Comparison of ENCODE assay signal across 14 cellular contexts in the genomic region with DNA sequence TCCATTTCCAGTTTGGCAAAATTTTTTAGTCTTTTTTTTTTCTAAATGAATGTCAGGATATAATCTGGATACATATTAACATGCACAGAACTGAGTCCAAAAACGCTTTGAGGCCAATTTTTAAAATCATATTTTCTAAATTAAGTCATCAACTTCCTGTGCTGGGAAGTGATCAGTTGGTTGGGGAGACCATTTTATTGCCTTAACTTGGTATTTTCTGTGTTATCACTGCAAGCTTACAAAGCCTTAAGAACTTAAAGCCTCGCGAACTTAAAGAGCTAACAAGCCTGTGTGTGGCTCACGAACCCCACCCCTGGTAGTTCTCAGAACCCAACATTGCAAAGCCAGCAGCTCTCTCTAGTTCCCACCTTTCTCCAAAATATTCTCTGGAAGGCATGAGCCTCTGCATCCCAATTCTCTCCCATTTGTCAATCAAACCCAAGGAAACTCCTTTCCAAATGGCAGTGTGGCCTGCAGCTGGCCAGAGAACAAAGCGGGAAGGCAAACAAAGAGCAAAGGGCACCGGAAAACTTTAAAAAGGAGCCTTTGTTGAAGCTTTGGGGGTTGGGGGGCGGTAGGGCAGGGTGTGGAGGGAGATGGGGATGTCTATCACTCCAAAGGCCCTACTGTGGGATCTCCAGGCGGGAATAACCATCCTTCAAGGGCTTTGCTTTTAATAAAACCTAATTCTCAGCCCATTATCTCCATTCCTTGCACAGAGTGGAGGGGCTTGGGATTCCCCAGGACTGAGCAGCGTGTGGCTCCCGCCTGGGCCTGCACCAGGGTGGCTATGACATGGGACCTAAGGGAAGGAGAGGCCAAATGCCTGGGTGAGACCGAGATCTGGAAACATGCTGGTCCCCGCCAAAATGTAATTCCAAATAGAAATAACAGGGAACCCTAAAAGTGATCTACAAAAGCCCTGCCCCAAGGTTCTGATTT.
DNase-seq lines count a peak whose midpoint lies in the region; ATAC-seq and TF ChIP-seq lines count a peak whose summit lies in the region.
"Had no signal": no experiment of that assay in that cellular context is flagged by ENCODE, and none has a peak within 500 bp of the region (broad histone marks: within the 10 kb centered on the region; RNA-seq: fewer than 3 reads in every experiment).

No MANE protein-coding gene starts in this region.

- H3K36me3 Mint-ChIP-seq in endodermal cell (ENCODE audit: low read depth) = peaks cover 34% of the 10 kb centered on the region

- H4K20me1 ChIP-seq in smooth muscle cell (ENCODE audit: low read depth) = no peaks in the 10 kb centered on the region

- H3K4me1 ChIP-seq in endodermal cell (ENCODE audit: control insufficient read depth, insufficient read depth, low read length) (peaks cover 62% of the 10 kb centered on the region), lower lobe of right lung (no peaks in the 10 kb centered on the region), smooth muscle cell (ENCODE audit: low read depth) (peaks cover 42% of the 10 kb centered on the region)

- no peak overlapping the region for H2AFZ ChIP-seq in smooth muscle cell (ENCODE audit: low read depth)

- H3F3A ChIP-seq in smooth muscle cell (ENCODE audit: low read depth) = peaks cover 14% of the 10 kb centered on the region

- TF ChIP-seq CTCF in endodermal cell (conservative IDR thresholded peaks at IDR 0.05) = no peak
- TF ChIP-seq CTCF in lower lobe of right lung (IDR thresholded peaks at IDR 0.05) = no peak
- no peak for TF ChIP-seq CTCF in smooth muscle cell (IDR thresholded peaks at IDR 0.05; ENCODE audit: borderline replicate concordance, insufficient read depth, poor library complexity, severe bottlenecking)

- no peaks in the 10 kb centered on the region for H3K27me3 ChIP-seq in endodermal cell (ENCODE audit: control insufficient read depth, insufficient read depth, low read length, poor library complexity, severe bottlenecking)
- peaks cover 9% of the 10 kb centered on the region for H3K27me3 ChIP-seq in lower lobe of right lung (ENCODE audit: low read depth)
- no peaks in the 10 kb centered on the region for H3K27me3 ChIP-seq in smooth muscle cell (ENCODE audit: low read depth)

- intact Hi-C loops in lower lobe of right lung (cut with DNase I) = no loop called here

- H3K36me3 ChIP-seq in endodermal cell (ENCODE audit: control insufficient read depth, insufficient read depth, low read length) (peaks cover 65% of the 10 kb centered on the region), lower lobe of right lung (no peaks in the 10 kb centered on the region), smooth muscle cell (ENCODE audit: low read depth) (no peaks in the 10 kb centered on the region)

- no peaks in the 10 kb centered on the region for H3K9me3 Mint-ChIP-seq in endodermal cell
- H3K9me3 Mint-ChIP-seq: T-helper 1 cell treated with Interleukin-12 subunit alpha and Interleukin-12 subunit beta and Interleukin-4 antibody, amounts not matched to agents 30 μg/mL and 1 μg/mL, for 36 hours had no signal

- peaks cover 15% of the 10 kb centered on the region for H3K79me2 ChIP-seq in smooth muscle cell (ENCODE audit: low read depth)

- H3K9ac ChIP-seq in endodermal cell (ENCODE audit: extremely low read depth, low read length, poor library complexity, severe bottlenecking) (peak overlapping the region; percentile 58), smooth muscle cell (ENCODE audit: low read depth) (no peak overlapping the region)

- H3K27me3 Mint-ChIP-seq in endodermal cell (ENCODE audit: insufficient read depth) = peaks cover 4% of the 10 kb centered on the region

- 25 to 36% methylated on average over 5 to 12 of the region's 12 CpGs for WGBS in endodermal cell (ENCODE audit: insufficient coverage in 1 of 2, insufficient read length in 1 of 2), 2 experiments
- 39% methylated on average over 12 of the region's 12 CpGs for WGBS in smooth muscle cell (ENCODE audit: low lambda C conversion rate)

- peak overlapping the region; percentile 48 for H3K4me3 ChIP-seq in endodermal cell (ENCODE audit: low read length)
- H3K4me3 ChIP-seq in lower lobe of right lung = no peak overlapping the region
- no peak overlapping the region for H3K4me3 ChIP-seq in smooth muscle cell

- H3K4me1 Mint-ChIP-seq in endodermal cell = peaks cover 80% of the 10 kb centered on the region

- peak overlapping the region; percentile 80 for H3K4me2 ChIP-seq in smooth muscle cell

- H3K27ac ChIP-seq in endodermal cell (ENCODE audit: low read depth, low read length) (peak overlapping the region; percentile 88), lower lobe of right lung (peak overlapping the region; percentile 49), smooth muscle cell (ENCODE audit: low read depth) (peak overlapping the region; percentile 88)

- H3K9me3 ChIP-seq in endodermal cell (ENCODE audit: control insufficient read depth, low read length) (no peaks in the 10 kb centered on the region), lower lobe of right lung (no peaks in the 10 kb centered on the region), smooth muscle cell (replicated peaks; ENCODE audit: low read depth) (no peaks in the 10 kb centered on the region)

- H3K4me3 Mint-ChIP-seq in endodermal cell = peak overlapping the region; percentile 37
- H3K4me3 Mint-ChIP-seq: T-helper 1 cell treated with Interleukin-12 subunit alpha and Interleukin-12 subunit beta and Interleukin-4 antibody, amounts not matched to agents 30 μg/mL and 1 μg/mL, for 36 hours had no signal

- peak overlapping the region; percentile 95 for H3K27ac Mint-ChIP-seq in endodermal cell
- H3K27ac Mint-ChIP-seq: T-helper 1 cell treated with Interleukin-12 subunit alpha and Interleukin-12 subunit beta and Interleukin-4 antibody, amounts not matched to agents 30 μg/mL and 1 μg/mL, for 36 hours had no signal

- ATAC-seq in lower lobe of right lung (no peak), GM18867 (IDR thresholded peaks at IDR 0.05; ENCODE audit: unreplicated experiment) (no peak), GM18870 (IDR thresholded peaks at IDR 0.05; ENCODE audit: unreplicated experiment) (no peak)

- DNase-seq in HS-5 (ENCODE audit: low read depth) = peak; percentile 33
- DNase-seq in endodermal cell = peak; percentile 81
- DNase-seq in lower lobe of right lung = no peak
- no peak for DNase-seq in smooth muscle cell (lab: John Stamatoyannopoulos, UW; ENCODE audit: unreplicated experiment)
- no peak for DNase-seq in SHP77 treated with DMSO at 0.1 percent for 48 hours (lab: John Stamatoyannopoulos, UW)
- DNase-seq in activated naive CD4-positive, alpha-beta T cell treated with Interleukin-2 at 50 U/mL for 16 hours = no peak
- DNase-seq: cerebellar nuclear complex; DMS 273 treated with DMSO at 0.1 percent for 48 hours; NCI-H187 treated with DMSO at 0.1 percent for 48 hours; NCI-H526 treated with DMSO at 0.1 percent for 48 hours; stimulated activated CD4-positive, alpha-beta T cell treated with anti-CD3 and anti-CD28 coated beads, Interleukin-1b, Interleukin-23, amount 100 ng/mL, for 48 hours had no signal

Comparison
In these comparisons a context has a peak if more than half of its experiments do, and no peak if none do; other contexts are left out.
1. DNase-seq: peak in HS-5 (single experiment) and endodermal cell (single experiment); none in lower lobe of right lung (single experiment), smooth muscle cell (single experiment), SHP77 treated with DMSO at 0.1 percent for 48 hours (single experiment) and activated naive CD4-positive, alpha-beta T cell treated with Interleukin-2 at 50 U/mL for 16 hours (single experiment).
2. Peak in every context shown above with its lines, with median percentiles within 50 percentile points of each other: H3K27ac ChIP-seq.